15 cellular contexts compared by ENCODE assay signal in genomic region chr4:54499308-54500074, GRCh38.
DNase-seq lines count a peak whose midpoint lies in the region; ATAC-seq and TF ChIP-seq lines count a peak whose summit lies in the region.
"Had no signal": no experiment of that assay in that cellular context is flagged by ENCODE, and none has a peak within 500 bp of the region (broad histone marks: within the 10 kb centered on the region; RNA-seq: fewer than 3 reads in every experiment).

No MANE protein-coding gene starts in this region.

- intact Hi-C loops in MCF 10A (cut with micrococcal nuclease): no loop called here
- intact Hi-C loops in breast epithelium (cut with DNase I; ENCODE audit: low total_unique reads): no loop called here

- no peaks in the 10 kb centered on the region for H3K27me3 Mint-ChIP-seq in MCF 10A (ENCODE audit: insufficient read depth, unreplicated experiment)
- H3K27me3 Mint-ChIP-seq in activated CD4-positive, alpha-beta memory T cell treated with anti-CD3 and anti-CD28 coated beads, Interleukin-2, amount 10 ng/mL, durations not matched to agents 7 days and 5 days: peaks cover 2% of the 10 kb centered on the region

- POLR2A ChIA-PET in MCF 10A (lab: Yijun Ruan, JAX): interaction anchor here (1.4 kb wide), 1 partner anchor 15 kb away, joined by 3 read pairs; no protein-coding TSS in a partner anchor
- POLR2A ChIA-PET in activated CD4-positive, alpha-beta memory T cell treated with anti-CD3 and anti-CD28 coated beads, Interleukin-2, amount 10 ng/mL, durations not matched to agents 7 days and 5 days (lab: Charles Lee): no interaction called here

- peak overlapping the region; percentile 1 for H3K27ac Mint-ChIP-seq in MCF 10A (ENCODE audit: low read depth, unreplicated experiment)
- H3K27ac Mint-ChIP-seq in activated CD4-positive, alpha-beta memory T cell treated with anti-CD3 and anti-CD28 coated beads, Interleukin-2, amount 10 ng/mL, durations not matched to agents 7 days and 5 days: no peak overlapping the region
- H3K27ac Mint-ChIP-seq: activated CD8-positive, alpha-beta T cell treated with anti-CD3 and anti-CD28 coated beads, Interleukin-2, amount 10 ng/mL, durations not matched to agents 7 days and 5 days had no signal

- ATAC-seq in SK-N-SH treated with all-trans-retinoic acid at 6 μM for 48 hours (peak; percentile 25; the same call in 2 of the 3 replicates), foreskin keratinocyte (peak; percentile 69)
- ATAC-seq: activated CD8-positive, alpha-beta T cell treated with anti-CD3 and anti-CD28 coated beads, Interleukin-2, amount 10 ng/mL, durations not matched to agents 7 days and 5 days; pancreas had no signal

- H3K4me1 Mint-ChIP-seq in MCF 10A (ENCODE audit: insufficient read depth, unreplicated experiment): peaks cover 23% of the 10 kb centered on the region
- peaks cover 2% of the 10 kb centered on the region for H3K4me1 Mint-ChIP-seq in activated CD4-positive, alpha-beta memory T cell treated with anti-CD3 and anti-CD28 coated beads, Interleukin-2, amount 10 ng/mL, durations not matched to agents 7 days and 5 days

- DNase-seq in MCF 10A (ENCODE audit: unreplicated experiment) (peak; percentile 16), breast epithelium (ENCODE audit: low spot score in 2 of 2) (no peak), foreskin keratinocyte (peak; percentile 72 to 90), NCI-H187 treated with DMSO at 0.1 percent for 48 hours (lab: John Stamatoyannopoulos, UW) (no peak), dermis blood vessel endothelial cell (no peak)
- no peak for DNase-seq in activated T-cell treated with anti-CD3 and anti-CD28 coated beads, Interleukin-2, amount 50 U/mL, for 1 hour
- no peak for DNase-seq in activated CD4-positive, alpha-beta memory T cell treated with anti-CD3 and anti-CD28 coated beads, Interleukin-2, amount 10 ng/mL, durations not matched to agents 7 days and 5 days
- DNase-seq: activated CD8-positive, alpha-beta T cell treated with anti-CD3 and anti-CD28 coated beads, Interleukin-2, amount 10 ng/mL, durations not matched to agents 7 days and 5 days; activated gamma-delta T cell treated with Interleukin-2 at 50 U/mL for 16 hours; DMS 273 treated with DMSO at 0.1 percent for 48 hours; NCI-H345; pancreas; T-helper 9 cell; thyroid gland had no signal

- no peak overlapping the region for H3K4me3 Mint-ChIP-seq in MCF 10A (ENCODE audit: unreplicated experiment)
- no peak overlapping the region for H3K4me3 Mint-ChIP-seq in activated CD4-positive, alpha-beta memory T cell treated with anti-CD3 and anti-CD28 coated beads, Interleukin-2, amount 10 ng/mL, durations not matched to agents 7 days and 5 days
- H3K4me3 Mint-ChIP-seq: activated CD8-positive, alpha-beta T cell treated with anti-CD3 and anti-CD28 coated beads, Interleukin-2, amount 10 ng/mL, durations not matched to agents 7 days and 5 days had no signal

- no peaks in the 10 kb centered on the region for H3K9me3 ChIP-seq in breast epithelium
- H3K9me3 ChIP-seq: pancreas, thyroid gland had no signal

- BruUV-seq in MCF 10A (replicated peaks; lab: Mats Ljungman, UMichigan): no TSS peak

- no peak overlapping the region for H3K27ac ChIP-seq in breast epithelium
- no peak overlapping the region for H3K27ac ChIP-seq in foreskin keratinocyte
- H3K27ac ChIP-seq: pancreas, thyroid gland had no signal

- no peaks in the 10 kb centered on the region for H3K4me1 ChIP-seq in breast epithelium
- peaks cover 30% of the 10 kb centered on the region for H3K4me1 ChIP-seq in foreskin keratinocyte
- H3K4me1 ChIP-seq: pancreas, thyroid gland had no signal

- CTCF ChIA-PET in MCF 10A (lab: Yijun Ruan, JAX): interaction anchor here (0.6 kb wide), 1 partner anchor 338 kb away, joined by 3 read pairs; no protein-coding TSS in a partner anchor
- CTCF ChIA-PET in activated CD4-positive, alpha-beta memory T cell treated with anti-CD3 and anti-CD28 coated beads, Interleukin-2, amount 10 ng/mL, durations not matched to agents 7 days and 5 days (lab: Charles Lee): no interaction called here

- no peaks in the 10 kb centered on the region for H3K9me3 Mint-ChIP-seq in MCF 10A (ENCODE audit: unreplicated experiment)
- H3K9me3 Mint-ChIP-seq in activated CD4-positive, alpha-beta memory T cell treated with anti-CD3 and anti-CD28 coated beads, Interleukin-2, amount 10 ng/mL, durations not matched to agents 7 days and 5 days: no peaks in the 10 kb centered on the region

- TF ChIP-seq CTCF in MCF 10A (IDR thresholded peaks at IDR 0.05; ENCODE audit: unreplicated experiment) (no peak), breast epithelium (IDR thresholded peaks at IDR 0.05) (no peak), foreskin keratinocyte (conservative IDR thresholded peaks at IDR 0.05) (no peak)

- H3K36me3 ChIP-seq in breast epithelium: no peaks in the 10 kb centered on the region
- H3K36me3 ChIP-seq: pancreas, thyroid gland had no signal

- no peak for TF ChIP-seq POLR2A in breast epithelium (IDR thresholded peaks at IDR 0.05)

- no peak overlapping the region for H3K4me3 ChIP-seq in breast epithelium
- H3K4me3 ChIP-seq: pancreas, thyroid gland had no signal

- no peaks in the 10 kb centered on the region for H3K27me3 ChIP-seq in breast epithelium
- no peaks in the 10 kb centered on the region for H3K27me3 ChIP-seq in foreskin keratinocyte
- H3K27me3 ChIP-seq: pancreas, thyroid gland had no signal

- H3K36me3 Mint-ChIP-seq in MCF 10A (ENCODE audit: insufficient read depth, unreplicated experiment): no peaks in the 10 kb centered on the region
- H3K36me3 Mint-ChIP-seq in activated CD4-positive, alpha-beta memory T cell treated with anti-CD3 and anti-CD28 coated beads, Interleukin-2, amount 10 ng/mL, durations not matched to agents 7 days and 5 days (ENCODE audit: low read depth): no peaks in the 10 kb centered on the region

TF ChIP-seq in SK-N-SH treated with all-trans-retinoic acid at 6 μM for 48 hours, 23 proteins besides CTCF, POLR2A, EP300 and RAD21 (continues in another document):
- no peak for TF ChIP-seq ZC3H10 (CRISPR knock-in tag; IDR thresholded peaks at IDR 0.05)
- no peak for TF ChIP-seq ZNF565 (CRISPR knock-in tag; conservative IDR thresholded peaks at IDR 0.05; ENCODE audit: low read depth)
- TF ChIP-seq RARB (CRISPR knock-in tag; IDR thresholded peaks at IDR 0.05): no peak
- TF ChIP-seq POU6F1 (CRISPR knock-in tag; IDR thresholded peaks at IDR 0.05; ENCODE audit: borderline replicate concordance, low read depth): no peak
- TF ChIP-seq CSDC2 (CRISPR knock-in tag; IDR thresholded peaks at IDR 0.05): no peak
- TF ChIP-seq SNAI2 (CRISPR knock-in tag; IDR thresholded peaks at IDR 0.05): no peak
- TF ChIP-seq OSR1 (CRISPR knock-in tag; IDR thresholded peaks at IDR 0.05): no peak
- TF ChIP-seq CREB5 (CRISPR knock-in tag; IDR thresholded peaks at IDR 0.05; ENCODE audit: low read depth): no peak
- TF ChIP-seq ZFP3 (CRISPR knock-in tag; IDR thresholded peaks at IDR 0.05): no peak
- no peak for TF ChIP-seq TOX (CRISPR knock-in tag; IDR thresholded peaks at IDR 0.05; ENCODE audit: borderline replicate concordance)
- TF ChIP-seq ZNF70 (CRISPR knock-in tag; IDR thresholded peaks at IDR 0.05): no peak
- no peak for TF ChIP-seq PATZ1 (CRISPR knock-in tag; IDR thresholded peaks at IDR 0.05; ENCODE audit: borderline replicate concordance)

Comparison
In these comparisons a context has a peak if more than half of its experiments do, and no peak if none do; other contexts are left out.
1. DNase-seq: peak in MCF 10A (single experiment) and foreskin keratinocyte (2 of 2); none in breast epithelium (0 of 2), NCI-H187 treated with DMSO at 0.1 percent for 48 hours (single experiment), activated T-cell treated with anti-CD3 and anti-CD28 coated beads, Interleukin-2, amount 50 U/mL, for 1 hour (single experiment), activated CD4-positive, alpha-beta memory T cell treated with anti-CD3 and anti-CD28 coated beads, Interleukin-2, amount 10 ng/mL, durations not matched to agents 7 days and 5 days (single experiment) and dermis blood vessel endothelial cell (single experiment).